In genomic region chr3:66195347-66195783, GRCh38 we compare ENCODE assay signal across 8 cellular contexts. TPM values are rescaled to one million over a fixed set of nuclear protein-coding genes. Genes with fewer than 3 reads are reported as not detected.
DNase-seq lines count a peak whose midpoint lies in the region; ATAC-seq and TF ChIP-seq lines count a peak whose summit lies in the region.

No MANE protein-coding gene starts in this region.

- H3K4me3 ChIP-seq in mammary epithelial cell (replicated peaks in 1 of 3; ENCODE audit: insufficient read depth in 1 of 3, low read depth in 2 of 3, low read length in 3 of 3), result no peak overlapping the region
- no peak overlapping the region for H3K4me3 ChIP-seq in effector memory CD4-positive, alpha-beta T cell (ENCODE audit: insufficient read depth, low read depth, low read length, poor library complexity, severe bottlenecking)

- H2AFZ ChIP-seq in mammary epithelial cell (ENCODE audit: low read depth, low read length), result no peak overlapping the region

- H3K27me3 ChIP-seq in mammary epithelial cell (ENCODE audit: insufficient read depth, low read length), result no peaks in the 10 kb centered on the region
- H3K27me3 ChIP-seq in effector memory CD4-positive, alpha-beta T cell (replicated peaks; ENCODE audit: control insufficient read depth, insufficient read depth, low read length, poor library complexity, severe bottlenecking), result no peaks in the 10 kb centered on the region

- no peak for ATAC-seq in GM21737 (IDR thresholded peaks at IDR 0.05; ENCODE audit: unreplicated experiment)

- no TSS peak for BruUV-seq in mammary epithelial cell (replicated peaks; lab: Mats Ljungman, UMichigan)

- in situ Hi-C loops in mammary epithelial cell (cut with MboI; ENCODE audit: low sequenced_read_pairs in 2 of 2), result no loop called here

- no peak for TF ChIP-seq CTCF in mammary epithelial cell (conservative IDR thresholded peaks at IDR 0.05 in 1 of 2, IDR thresholded peaks at IDR 0.05 in 1 of 2; ENCODE audit: extremely low read depth in 1 of 2, insufficient read depth in 1 of 2, low read depth in 1 of 2, low read length in 2 of 2)

- 55% methylated on average over 16 of the region's 21 CpGs for WGBS in mammary epithelial cell (ENCODE audit: low coverage, missing lambda C conversion rate)

- intact Hi-C loops in mammary epithelial cell (cut with micrococcal nuclease), result loop anchor here (10.0 kb wide), 1 partner anchor 761 kb away; no protein-coding TSS in a partner anchor

- CTCF ChIA-PET in mammary epithelial cell (lab: Charles Lee; ENCODE audit: low non-redundant PET), result interaction anchor here (0.7 kb wide), 1 partner anchor 319 kb away, joined by 5 read pairs; no protein-coding TSS in a partner anchor

- no peak overlapping the region for H3K4me2 ChIP-seq in mammary epithelial cell (ENCODE audit: insufficient read depth, low read depth, low read length)

- dilution Hi-C loops in mammary epithelial cell (cut with HindIII; ENCODE audit: low sequenced_read_pairs), result no loop called here

- H3K9ac ChIP-seq in mammary epithelial cell (ENCODE audit: insufficient read depth, low read length), result no peak overlapping the region

- H4K20me1 ChIP-seq in mammary epithelial cell (ENCODE audit: insufficient read depth, low read length), result no peaks in the 10 kb centered on the region

- DNase-seq in D341Med (ENCODE audit: low spot score) (peak; percentile 97), NCI-H2171 (lab: John Stamatoyannopoulos, UW) (peak; percentile 53), mammary epithelial cell (peak; percentile 39), kidney glomerular epithelial cell (lab: John Stamatoyannopoulos, UW) (peak; percentile 38), GM19240 (ENCODE audit: insufficient read length, low spot score) (no peak)
- DNase-seq in stimulated activated CD4-positive, alpha-beta T cell treated with anti-CD3 and anti-CD28 coated beads, Interleukin-4, amount 100 ng/mL, for 48 hours (ENCODE audit: low read depth in 2 of 2), result peak; percentile 2 to 6
- no peak for DNase-seq in effector memory CD4-positive, alpha-beta T cell

- H3K36me3 ChIP-seq in mammary epithelial cell (ENCODE audit: insufficient read depth, low read length), result no peaks in the 10 kb centered on the region
- H3K36me3 ChIP-seq in effector memory CD4-positive, alpha-beta T cell (ENCODE audit: control insufficient read depth, insufficient read depth, low read length), result no peaks in the 10 kb centered on the region

- no peaks in the 10 kb centered on the region for H3K79me2 ChIP-seq in mammary epithelial cell (ENCODE audit: insufficient read depth, low read length)

- H3K9me3 ChIP-seq in mammary epithelial cell (replicated peaks; ENCODE audit: insufficient read depth, low read length), result no peaks in the 10 kb centered on the region
- no peaks in the 10 kb centered on the region for H3K9me3 ChIP-seq in effector memory CD4-positive, alpha-beta T cell (ENCODE audit: control insufficient read depth, low read length)

- no peak overlapping the region for H3K27ac ChIP-seq in mammary epithelial cell (ENCODE audit: insufficient read depth, low read depth, low read length)
- no peak overlapping the region for H3K27ac ChIP-seq in effector memory CD4-positive, alpha-beta T cell (ENCODE audit: insufficient read depth, low read length, poor library complexity, severe bottlenecking)

- H3K4me1 ChIP-seq in mammary epithelial cell (ENCODE audit: insufficient read depth, low read length), result no peaks in the 10 kb centered on the region
- H3K4me1 ChIP-seq in effector memory CD4-positive, alpha-beta T cell (ENCODE audit: control insufficient read depth, insufficient read depth, low read length, poor library complexity, severe bottlenecking), result no peaks in the 10 kb centered on the region

RNA-seq across cellular contexts. Expression of gene SLC25A26, which starts 25.4 kb away (rescaled TPM):
- 10 to 100 TPM; 20.3 to 25.8 TPM for total RNA-seq in mammary epithelial cell
- 29.2 TPM for polyA plus RNA-seq in mammary epithelial cell
- polyA minus RNA-seq in mammary epithelial cell, result 5.9 TPM

Comparison
In these comparisons a context has a peak if more than half of its experiments do, and no peak if none do; other contexts are left out.
1. DNase-seq: peak in D341Med (single experiment), NCI-H2171 (single experiment), mammary epithelial cell (single experiment), kidney glomerular epithelial cell (single experiment) and stimulated activated CD4-positive, alpha-beta T cell treated with anti-CD3 and anti-CD28 coated beads, Interleukin-4, amount 100 ng/mL, for 48 hours (2 of 2); none in GM19240 (single experiment) and effector memory CD4-positive, alpha-beta T cell (0 of 3).